1 cellular context compared by ENCODE assay signal in genomic region chr11:17378655-17379054, GRCh38.
TF ChIP-seq lines count a peak whose summit lies in the region.

No MANE protein-coding gene starts in this region.

TF ChIP-seq in K562, 482 proteins besides CTCF, POLR2A, EP300 and RAD21:
- no peak for TF ChIP-seq ZNF639 (CRISPR knock-in tag; conservative IDR thresholded peaks at IDR 0.05 in 1 of 2, IDR thresholded peaks at IDR 0.05 in 1 of 2)
- TF ChIP-seq SAFB (IDR thresholded peaks at IDR 0.05; ENCODE audit: borderline replicate concordance, low read depth, low read length), result no peak
- TF ChIP-seq ZBTB40 (IDR thresholded peaks at IDR 0.05), result no peak
- TF ChIP-seq ZBTB40 (CRISPR knock-in tag; IDR thresholded peaks at IDR 0.05), result no peak
- TF ChIP-seq CLOCK (CRISPR knock-in tag; IDR thresholded peaks at IDR 0.05; ENCODE audit: borderline replicate concordance), result no peak
- TF ChIP-seq DLX4 (CRISPR knock-in tag; IDR thresholded peaks at IDR 0.05), result no peak
- no peak for TF ChIP-seq USF1 (CRISPR knock-in tag; IDR thresholded peaks at IDR 0.05)
